1 cellular context compared by ENCODE assay signal in genomic region chr19:43755256-43755801, GRCh38.
TF ChIP-seq lines count a peak whose summit lies in the region.

No MANE protein-coding gene starts in this region.

TF ChIP-seq in HEK293, 187 proteins besides CTCF, POLR2A, EP300 and RAD21 (continued from another document and continues in another):
- TF ChIP-seq, protein P1, sequence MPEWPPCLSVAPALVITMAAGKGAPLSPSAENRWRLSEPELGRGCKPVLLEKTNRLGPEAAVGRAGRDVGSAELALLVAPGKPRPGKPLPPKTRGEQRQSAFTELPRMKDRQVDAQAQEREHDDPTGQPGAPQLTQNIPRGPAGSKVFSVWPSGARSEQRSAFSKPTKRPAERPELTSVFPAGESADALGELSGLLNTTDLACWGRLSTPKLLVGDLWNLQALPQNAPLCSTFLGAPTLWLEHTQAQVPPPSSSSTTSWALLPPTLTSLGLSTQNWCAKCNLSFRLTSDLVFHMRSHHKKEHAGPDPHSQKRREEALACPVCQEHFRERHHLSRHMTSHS (tag by site-specific recombination; IDR thresholded peaks at IDR 0.05) = no peak
- no peak for TF ChIP-seq KLF10 (tag by site-specific recombination; IDR thresholded peaks at IDR 0.05)
- no peak; the same call in 1 of the 2 replicates for TF ChIP-seq ZNF423 (tag by site-specific recombination; IDR thresholded peaks at IDR 0.05)
- TF ChIP-seq ZNF549 (tag by site-specific recombination; IDR thresholded peaks at IDR 0.05) = no peak
- TF ChIP-seq, protein P2, sequence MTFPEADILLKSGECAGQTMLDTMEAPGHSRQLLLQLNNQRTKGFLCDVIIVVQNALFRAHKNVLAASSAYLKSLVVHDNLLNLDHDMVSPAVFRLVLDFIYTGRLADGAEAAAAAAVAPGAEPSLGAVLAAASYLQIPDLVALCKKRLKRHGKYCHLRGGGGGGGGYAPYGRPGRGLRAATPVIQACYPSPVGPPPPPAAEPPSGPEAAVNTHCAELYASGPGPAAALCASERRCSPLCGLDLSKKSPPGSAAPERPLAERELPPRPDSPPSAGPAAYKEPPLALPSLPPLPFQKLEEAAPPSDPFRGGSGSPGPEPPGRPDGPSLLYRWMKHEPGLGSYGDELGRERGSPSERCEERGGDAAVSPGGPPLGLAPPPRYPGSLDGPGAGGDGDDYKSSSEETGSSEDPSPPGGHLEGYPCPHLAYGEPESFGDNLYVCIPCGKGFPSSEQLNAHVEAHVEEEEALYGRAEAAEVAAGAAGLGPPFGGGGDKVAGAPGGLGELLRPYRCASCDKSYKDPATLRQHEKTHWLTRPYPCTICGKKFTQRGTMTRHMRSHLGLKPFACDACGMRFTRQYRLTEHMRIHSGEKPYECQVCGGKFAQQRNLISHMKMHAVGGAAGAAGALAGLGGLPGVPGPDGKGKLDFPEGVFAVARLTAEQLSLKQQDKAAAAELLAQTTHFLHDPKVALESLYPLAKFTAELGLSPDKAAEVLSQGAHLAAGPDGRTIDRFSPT (tag by site-specific recombination; IDR thresholded peaks at IDR 0.05) = no peak
- TF ChIP-seq, protein P3, sequence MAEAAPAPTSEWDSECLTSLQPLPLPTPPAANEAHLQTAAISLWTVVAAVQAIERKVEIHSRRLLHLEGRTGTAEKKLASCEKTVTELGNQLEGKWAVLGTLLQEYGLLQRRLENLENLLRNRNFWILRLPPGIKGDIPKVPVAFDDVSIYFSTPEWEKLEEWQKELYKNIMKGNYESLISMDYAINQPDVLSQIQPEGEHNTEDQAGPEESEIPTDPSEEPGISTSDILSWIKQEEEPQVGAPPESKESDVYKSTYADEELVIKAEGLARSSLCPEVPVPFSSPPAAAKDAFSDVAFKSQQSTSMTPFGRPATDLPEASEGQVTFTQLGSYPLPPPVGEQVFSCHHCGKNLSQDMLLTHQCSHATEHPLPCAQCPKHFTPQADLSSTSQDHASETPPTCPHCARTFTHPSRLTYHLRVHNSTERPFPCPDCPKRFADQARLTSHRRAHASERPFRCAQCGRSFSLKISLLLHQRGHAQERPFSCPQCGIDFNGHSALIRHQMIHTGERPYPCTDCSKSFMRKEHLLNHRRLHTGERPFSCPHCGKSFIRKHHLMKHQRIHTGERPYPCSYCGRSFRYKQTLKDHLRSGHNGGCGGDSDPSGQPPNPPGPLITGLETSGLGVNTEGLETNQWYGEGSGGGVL (tag by site-specific recombination; IDR thresholded peaks at IDR 0.05) = 0 out of 2 replicates have a peak, but pooled peaks have one; percentile 5
- peak; percentile 18; the same call in 1 of the 2 replicates for TF ChIP-seq ZBTB11 (tag by site-specific recombination; conservative IDR thresholded peaks at IDR 0.05; ENCODE audit: low read depth)
- TF ChIP-seq ZNF202 (tag by site-specific recombination; IDR thresholded peaks at IDR 0.05; ENCODE audit: borderline replicate concordance) = no peak
- TF ChIP-seq GFI1B (tag by site-specific recombination; IDR thresholded peaks at IDR 0.05) = peak; percentile 3; the same call in 1 of the 2 replicates
- TF ChIP-seq ZIC2 (tag by site-specific recombination; IDR thresholded peaks at IDR 0.05) = 0 out of 2 replicates have a peak, but pooled peaks have one; percentile 2
- peak; percentile 73 for TF ChIP-seq ZNF341 (tag by site-specific recombination; IDR thresholded peaks at IDR 0.05; ENCODE audit: low read depth)
- TF ChIP-seq ZBTB49 (tag by site-specific recombination; IDR thresholded peaks at IDR 0.05; ENCODE audit: low read depth) = no peak
- TF ChIP-seq GLI2 (tag by site-specific recombination; IDR thresholded peaks at IDR 0.05; ENCODE audit: borderline replicate concordance, low read depth) = no peak
- TF ChIP-seq KLF8 (tag by site-specific recombination; IDR thresholded peaks at IDR 0.05) = peak; percentile 35
- 0 out of 2 replicates have a peak, but pooled peaks have one; percentile 52 for TF ChIP-seq ZSCAN16 (tag by site-specific recombination; IDR thresholded peaks at IDR 0.05)
- TF ChIP-seq TSHZ1 (tag by site-specific recombination; IDR thresholded peaks at IDR 0.05; ENCODE audit: borderline replicate concordance) = no peak; the same call in 1 of the 2 replicates
- TF ChIP-seq ZNF473 (tag by site-specific recombination; IDR thresholded peaks at IDR 0.05) = no peak
- TF ChIP-seq ZNF239 (tag by site-specific recombination; IDR thresholded peaks at IDR 0.05) = no peak
- no peak for TF ChIP-seq MYNN (tag by site-specific recombination; IDR thresholded peaks at IDR 0.05; ENCODE audit: borderline replicate concordance)
- TF ChIP-seq, protein P4, sequence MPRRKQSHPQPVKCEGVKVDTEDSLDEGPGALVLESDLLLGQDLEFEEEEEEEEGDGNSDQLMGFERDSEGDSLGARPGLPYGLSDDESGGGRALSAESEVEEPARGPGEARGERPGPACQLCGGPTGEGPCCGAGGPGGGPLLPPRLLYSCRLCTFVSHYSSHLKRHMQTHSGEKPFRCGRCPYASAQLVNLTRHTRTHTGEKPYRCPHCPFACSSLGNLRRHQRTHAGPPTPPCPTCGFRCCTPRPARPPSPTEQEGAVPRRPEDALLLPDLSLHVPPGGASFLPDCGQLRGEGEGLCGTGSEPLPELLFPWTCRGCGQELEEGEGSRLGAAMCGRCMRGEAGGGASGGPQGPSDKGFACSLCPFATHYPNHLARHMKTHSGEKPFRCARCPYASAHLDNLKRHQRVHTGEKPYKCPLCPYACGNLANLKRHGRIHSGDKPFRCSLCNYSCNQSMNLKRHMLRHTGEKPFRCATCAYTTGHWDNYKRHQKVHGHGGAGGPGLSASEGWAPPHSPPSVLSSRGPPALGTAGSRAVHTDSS (tag by site-specific recombination; IDR thresholded peaks at IDR 0.05) = no peak
- TF ChIP-seq ZFP69B (tag by site-specific recombination; IDR thresholded peaks at IDR 0.05) = 0 out of 2 replicates have a peak, but pooled peaks have one; percentile 16
- TF ChIP-seq, protein P5, sequence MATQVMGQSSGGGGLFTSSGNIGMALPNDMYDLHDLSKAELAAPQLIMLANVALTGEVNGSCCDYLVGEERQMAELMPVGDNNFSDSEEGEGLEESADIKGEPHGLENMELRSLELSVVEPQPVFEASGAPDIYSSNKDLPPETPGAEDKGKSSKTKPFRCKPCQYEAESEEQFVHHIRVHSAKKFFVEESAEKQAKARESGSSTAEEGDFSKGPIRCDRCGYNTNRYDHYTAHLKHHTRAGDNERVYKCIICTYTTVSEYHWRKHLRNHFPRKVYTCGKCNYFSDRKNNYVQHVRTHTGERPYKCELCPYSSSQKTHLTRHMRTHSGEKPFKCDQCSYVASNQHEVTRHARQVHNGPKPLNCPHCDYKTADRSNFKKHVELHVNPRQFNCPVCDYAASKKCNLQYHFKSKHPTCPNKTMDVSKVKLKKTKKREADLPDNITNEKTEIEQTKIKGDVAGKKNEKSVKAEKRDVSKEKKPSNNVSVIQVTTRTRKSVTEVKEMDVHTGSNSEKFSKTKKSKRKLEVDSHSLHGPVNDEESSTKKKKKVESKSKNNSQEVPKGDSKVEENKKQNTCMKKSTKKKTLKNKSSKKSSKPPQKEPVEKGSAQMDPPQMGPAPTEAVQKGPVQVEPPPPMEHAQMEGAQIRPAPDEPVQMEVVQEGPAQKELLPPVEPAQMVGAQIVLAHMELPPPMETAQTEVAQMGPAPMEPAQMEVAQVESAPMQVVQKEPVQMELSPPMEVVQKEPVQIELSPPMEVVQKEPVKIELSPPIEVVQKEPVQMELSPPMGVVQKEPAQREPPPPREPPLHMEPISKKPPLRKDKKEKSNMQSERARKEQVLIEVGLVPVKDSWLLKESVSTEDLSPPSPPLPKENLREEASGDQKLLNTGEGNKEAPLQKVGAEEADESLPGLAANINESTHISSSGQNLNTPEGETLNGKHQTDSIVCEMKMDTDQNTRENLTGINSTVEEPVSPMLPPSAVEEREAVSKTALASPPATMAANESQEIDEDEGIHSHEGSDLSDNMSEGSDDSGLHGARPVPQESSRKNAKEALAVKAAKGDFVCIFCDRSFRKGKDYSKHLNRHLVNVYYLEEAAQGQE (tag by site-specific recombination; IDR thresholded peaks at IDR 0.05) = peak; percentile 39; the same call in 1 of the 2 replicates
- TF ChIP-seq ZNF114 (tag by site-specific recombination; IDR thresholded peaks at IDR 0.05) = no peak
- TF ChIP-seq ZNF521 (tag by site-specific recombination; IDR thresholded peaks at IDR 0.05) = no peak
- peak; percentile 81; the same call in 1 of the 2 replicates for TF ChIP-seq IKZF3 (tag by site-specific recombination; IDR thresholded peaks at IDR 0.05)
- no peak for TF ChIP-seq ZNF837 (tag by site-specific recombination; IDR thresholded peaks at IDR 0.05)
- 0 out of 2 replicates have a peak, but pooled peaks have one; percentile 80 for TF ChIP-seq ZNF785 (tag by site-specific recombination; IDR thresholded peaks at IDR 0.05)
- no peak for TF ChIP-seq ZNF555 (tag by site-specific recombination; conservative IDR thresholded peaks at IDR 0.05)
- peak; percentile 95 for TF ChIP-seq ZNF792 (tag by site-specific recombination; IDR thresholded peaks at IDR 0.05)
- no peak; the same call in 1 of the 2 replicates for TF ChIP-seq ZNF146 (tag by site-specific recombination; IDR thresholded peaks at IDR 0.05)
